Comparison of ENCODE assay signal across 15 cellular contexts in the genomic region with DNA sequence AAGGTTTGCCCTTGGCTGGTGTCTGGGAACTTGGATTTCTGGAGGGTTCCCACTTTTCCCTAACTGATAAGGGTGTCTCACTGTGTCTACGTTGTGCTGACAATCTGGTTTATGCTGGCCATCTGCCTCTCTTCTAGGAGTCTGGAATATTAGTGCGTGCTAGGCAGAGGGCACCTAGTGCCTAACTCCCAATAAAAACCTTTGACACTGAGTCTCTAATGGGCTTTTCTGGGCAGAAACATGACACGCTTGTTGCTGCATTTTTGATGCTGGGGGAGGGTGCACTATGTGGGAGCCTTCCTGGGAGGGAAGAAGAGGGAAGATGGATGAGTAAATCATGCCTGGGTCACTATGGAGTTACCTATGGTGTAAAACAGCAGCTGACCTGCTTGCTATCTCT. TPM values are rescaled to one million over a fixed set of nuclear protein-coding genes. Genes with fewer than 3 reads are reported as not detected.
A peak's percentile ranks its signal among the peaks of the same experiment; 100 is the strongest.
DNase-seq lines count a peak whose midpoint lies in the region; ATAC-seq and TF ChIP-seq lines count a peak whose summit lies in the region.
"Had no signal": no experiment of that assay in that cellular context is flagged by ENCODE, and none has a peak within 500 bp of the region (broad histone marks: within the 10 kb centered on the region; RNA-seq: fewer than 3 reads in every experiment).

No MANE protein-coding gene starts in this region.

- peak; percentile 7 for DNase-seq in M059J (ENCODE audit: low read depth)
- DNase-seq in PC-3: peak; percentile 7
- DNase-seq in left kidney (ENCODE audit: low read depth, low spot score): peak; percentile 76
- no peak for DNase-seq in SJCRH30
- DNase-seq in globus pallidus (ENCODE audit: low spot score): no peak
- no peak for DNase-seq in islet precursor cell
- DNase-seq in activated naive CD8-positive, alpha-beta T cell treated with anti-CD3 and anti-CD28 coated beads, Interleukin-2, amount 50 U/mL, for 24 hours: no peak
- DNase-seq: CD4-positive, CD25-positive, alpha-beta regulatory T cell; MM.1S; NCI-H1092 treated with DMSO at 0.1 percent for 48 hours; NCI-H2081 treated with DMSO at 0.1 percent for 48 hours; SK-N-SH; T-cell had no signal

- no peak for ATAC-seq in PC-3
- no peak for ATAC-seq in activated naive CD8-positive, alpha-beta T cell treated with anti-CD3 and anti-CD28 coated beads, Interleukin-2, amount 50 U/mL, for 24 hours
- ATAC-seq: GM23338, T-cell had no signal

- no peaks in the 10 kb centered on the region for H3F3A ChIP-seq in PC-3 (ENCODE audit: low read length, unreplicated experiment)

- no peak overlapping the region for H3K27ac Mint-ChIP-seq in activated naive CD8-positive, alpha-beta T cell treated with anti-CD3 and anti-CD28 coated beads, Interleukin-2, amount 50 U/mL, for 24 hours
- H3K27ac Mint-ChIP-seq: B cell; CD4-positive, CD25-positive, alpha-beta regulatory T cell; GM23338; T-cell had no signal

- peaks cover 2% of the 10 kb centered on the region for H3K27me3 Mint-ChIP-seq in activated naive CD8-positive, alpha-beta T cell treated with anti-CD3 and anti-CD28 coated beads, Interleukin-2, amount 50 U/mL, for 24 hours
- H3K27me3 Mint-ChIP-seq: B cell; CD4-positive, CD25-positive, alpha-beta regulatory T cell had no signal

- no peak for TF ChIP-seq CTCF in PC-3 (conservative IDR thresholded peaks at IDR 0.05; ENCODE audit: low read depth, low read length)

- H3K36me3 ChIP-seq in PC-3 (ENCODE audit: low read depth, low read length) (no peaks in the 10 kb centered on the region), SJCRH30 (no peaks in the 10 kb centered on the region)

- POLR2A ChIA-PET in PC-3 (lab: Charles Lee; ENCODE audit: unreplicated experiment): no interaction called here

- H3K79me2 ChIP-seq in PC-3 (ENCODE audit: low read length): no peaks in the 10 kb centered on the region

- no peaks in the 10 kb centered on the region for H3K9me3 Mint-ChIP-seq in activated naive CD8-positive, alpha-beta T cell treated with anti-CD3 and anti-CD28 coated beads, Interleukin-2, amount 50 U/mL, for 24 hours
- H3K9me3 Mint-ChIP-seq: CD4-positive, CD25-positive, alpha-beta regulatory T cell; GM23338; T-cell had no signal

- no peak overlapping the region for H2AFZ ChIP-seq in PC-3 (ENCODE audit: low read length)
- H2AFZ ChIP-seq: GM23338 had no signal

- H4K20me1 ChIP-seq in PC-3 (ENCODE audit: low read length): no peaks in the 10 kb centered on the region

- CTCF ChIA-PET in PC-3 (lab: Charles Lee): no interaction called here

- H3K4me1 ChIP-seq in PC-3 (ENCODE audit: insufficient read depth, low read length) (peaks cover 47% of the 10 kb centered on the region), SJCRH30 (peaks cover 9% of the 10 kb centered on the region)

- peak overlapping the region; percentile 23; the same call in 1 of the 2 replicates for H3K27ac ChIP-seq in PC-3 (ENCODE audit: low read length)
- no peak overlapping the region for H3K27ac ChIP-seq in SJCRH30

- BruUV-seq in PC-3 (replicated peaks; lab: Mats Ljungman, UMichigan): no TSS peak

- no peak overlapping the region for H3K9ac ChIP-seq in PC-3 (ENCODE audit: low read length)
- H3K9ac ChIP-seq: SK-N-SH had no signal

- H3K4me3 ChIP-seq in PC-3 (ENCODE audit: low read length): no peak overlapping the region
- H3K4me3 ChIP-seq in SJCRH30: no peak overlapping the region
- H3K4me3 ChIP-seq: GM23338 had no signal

- intact Hi-C loops in PC-3 (cut with micrococcal nuclease): no loop called here

- H3K27me3 ChIP-seq in PC-3 (ENCODE audit: low read length) (no peaks in the 10 kb centered on the region), SJCRH30 (no peaks in the 10 kb centered on the region)

- no peaks in the 10 kb centered on the region for H3K4me1 Mint-ChIP-seq in activated naive CD8-positive, alpha-beta T cell treated with anti-CD3 and anti-CD28 coated beads, Interleukin-2, amount 50 U/mL, for 24 hours
- H3K4me1 Mint-ChIP-seq: CD4-positive, CD25-positive, alpha-beta regulatory T cell had no signal

- H3K36me3 Mint-ChIP-seq in activated naive CD8-positive, alpha-beta T cell treated with anti-CD3 and anti-CD28 coated beads, Interleukin-2, amount 50 U/mL, for 24 hours (ENCODE audit: low read depth): no peaks in the 10 kb centered on the region
- H3K36me3 Mint-ChIP-seq: CD4-positive, CD25-positive, alpha-beta regulatory T cell; T-cell had no signal

- H3K9me2 ChIP-seq in PC-3 (replicated peaks; ENCODE audit: low read length): no peaks in the 10 kb centered on the region
- H3K9me2 ChIP-seq: SK-N-SH had no signal

- no peak overlapping the region for H3K4me3 Mint-ChIP-seq in activated naive CD8-positive, alpha-beta T cell treated with anti-CD3 and anti-CD28 coated beads, Interleukin-2, amount 50 U/mL, for 24 hours
- H3K4me3 Mint-ChIP-seq: B cell; CD4-positive, CD25-positive, alpha-beta regulatory T cell; GM23338; T-cell had no signal

- no peaks in the 10 kb centered on the region for H3K9me3 ChIP-seq in PC-3 (ENCODE audit: low read length)
- no peaks in the 10 kb centered on the region for H3K9me3 ChIP-seq in SJCRH30 (replicated peaks)
- H3K9me3 ChIP-seq: SK-N-SH had no signal

- H3K4me2 ChIP-seq in PC-3 (ENCODE audit: low read length): no peak overlapping the region
- H3K4me2 ChIP-seq: GM23338, SK-N-SH had no signal

RNA-seq across cellular contexts. Expression of a gene that starts 16.3 kb away (rescaled TPM):
- total RNA-seq in M059J (2014; rRNA removed; shearing (Covaris generic)): 8.2 and 11.7 TPM in 2 replicates
- 11.1 and 11.3 TPM in 2 replicates for total RNA-seq in PC-3 (2014; rRNA removed)
- 7.2 and 8.4 TPM in 2 replicates for total RNA-seq in SJCRH30 (2014; rRNA removed; shearing (Covaris generic))

Comparison
In these comparisons a context has a peak if more than half of its experiments do, and no peak if none do; other contexts are left out.
1. DNase-seq: peak in M059J (single experiment), PC-3 (single experiment) and left kidney (single experiment); none in SJCRH30 (0 of 2), globus pallidus (single experiment), islet precursor cell (single experiment) and activated naive CD8-positive, alpha-beta T cell treated with anti-CD3 and anti-CD28 coated beads, Interleukin-2, amount 50 U/mL, for 24 hours (single experiment).